1 cellular context compared by ENCODE assay signal in genomic region chr11:34274712-34275398, GRCh38.
TF ChIP-seq lines count a peak whose summit lies in the region.

No MANE protein-coding gene starts in this region.

TF ChIP-seq in WTC11, 78 proteins besides CTCF, POLR2A, EP300 and RAD21 (continued from another document):
- no peak for TF ChIP-seq ARID4B (CRISPR knock-in tag; IDR thresholded peaks at IDR 0.05; ENCODE audit: borderline replicate concordance)
- no peak for TF ChIP-seq SP1 (CRISPR knock-in tag; conservative IDR thresholded peaks at IDR 0.05)
- no peak for TF ChIP-seq MYBL2 (CRISPR knock-in tag; IDR thresholded peaks at IDR 0.05)
- no peak for TF ChIP-seq NR3C1 (CRISPR knock-in tag; conservative IDR thresholded peaks at IDR 0.05; ENCODE audit: low read depth)
- no peak for TF ChIP-seq E2F1 (CRISPR knock-in tag; IDR thresholded peaks at IDR 0.05)
- TF ChIP-seq FOXP1 (CRISPR knock-in tag; IDR thresholded peaks at IDR 0.05; ENCODE audit: borderline replicate concordance), result no peak
